Comparison of ENCODE assay signal across 1 cellular context in the genomic region with DNA sequence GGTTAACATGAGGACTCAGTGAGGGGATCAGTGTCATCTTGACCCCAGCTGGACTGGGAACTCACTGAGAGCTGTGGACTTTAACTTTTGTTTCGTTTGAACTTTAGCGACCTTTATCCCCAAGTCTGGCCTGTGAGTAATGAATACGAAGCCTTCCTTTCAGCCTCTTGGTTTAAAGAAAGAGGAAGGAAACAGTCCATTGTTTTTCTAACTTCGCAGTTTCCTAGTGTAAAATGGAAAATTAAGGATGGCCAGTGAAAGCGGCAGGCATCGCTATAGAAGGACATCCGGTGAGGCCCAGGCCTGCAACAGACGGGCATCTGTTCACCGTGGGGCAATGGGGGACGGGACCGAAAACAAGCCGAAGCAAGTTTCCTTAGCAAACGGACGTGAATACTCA.
A peak's percentile ranks its signal among the peaks of the same experiment; 100 is the strongest.
TF ChIP-seq lines count a peak whose summit lies in the region.

No MANE protein-coding gene starts in this region.

TF ChIP-seq in endothelial cell of umbilical vein, 7 proteins besides CTCF, POLR2A, EP300 and RAD21:
- no peak for TF ChIP-seq EZH2 (IDR thresholded peaks at IDR 0.05; ENCODE audit: borderline replicate concordance, low read depth, low read length, severe bottlenecking)
- peak; percentile 33 for TF ChIP-seq JUN (IDR thresholded peaks at IDR 0.05; ENCODE audit: borderline replicate concordance, insufficient read depth, insufficient read length, low read depth)
- TF ChIP-seq GATA2 (IDR thresholded peaks at IDR 0.05; ENCODE audit: insufficient read depth, insufficient read length, low read depth, low read length): no peak
- peak; percentile 59 for TF ChIP-seq FOS (IDR thresholded peaks at IDR 0.05; ENCODE audit: borderline replicate concordance, insufficient read depth, low read length)
- TF ChIP-seq POLR2AphosphoS5 (IDR thresholded peaks at IDR 0.05; ENCODE audit: insufficient read depth, low read depth, low read length): peak; percentile 30
TF ChIP-seq in endothelial cell of umbilical vein: peak in this region for 3.
